ENCODE assay signal across 10 cellular contexts in the genomic region with DNA sequence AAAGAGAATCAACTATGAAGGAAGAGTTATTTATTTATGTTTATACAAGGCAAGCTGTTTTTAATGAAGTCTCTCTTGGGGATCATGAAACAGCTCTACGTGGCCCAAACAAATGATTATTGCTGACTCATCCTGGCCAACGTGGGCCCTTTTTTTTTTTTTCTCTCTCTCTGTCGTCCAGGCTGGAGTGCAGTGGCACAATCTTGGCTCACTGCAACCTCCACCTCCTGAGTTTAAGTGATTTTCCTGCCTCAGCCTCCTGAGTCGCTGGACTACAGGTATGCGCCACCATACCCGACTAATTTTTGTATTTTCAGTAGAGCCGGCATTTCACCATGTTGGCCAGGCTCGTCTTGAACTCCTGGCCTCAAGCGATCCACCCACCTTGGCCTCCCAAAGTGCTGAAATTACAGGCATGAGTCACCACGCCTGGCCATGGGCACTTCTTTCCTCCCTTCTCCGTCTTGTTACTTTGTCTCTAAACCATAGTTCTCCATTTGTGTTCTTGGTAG.
DNase-seq lines count a peak whose midpoint lies in the region; ATAC-seq and TF ChIP-seq lines count a peak whose summit lies in the region.
"Had no signal": no experiment of that assay in that cellular context is flagged by ENCODE, and none has a peak within 500 bp of the region (broad histone marks: within the 10 kb centered on the region; RNA-seq: fewer than 3 reads in every experiment).

No MANE protein-coding gene starts in this region.

- peaks cover 52% of the 10 kb centered on the region for H3K4me1 Mint-ChIP-seq in osteocyte (ENCODE audit: unreplicated experiment)

- no peaks in the 10 kb centered on the region for H3K36me3 Mint-ChIP-seq in osteocyte (ENCODE audit: unreplicated experiment)

- H3K27me3 Mint-ChIP-seq in osteocyte (ENCODE audit: unreplicated experiment), result no peaks in the 10 kb centered on the region

- ATAC-seq in GM21360 (IDR thresholded peaks at IDR 0.05; ENCODE audit: unreplicated experiment), result no peak
- ATAC-seq in HG02759 (IDR thresholded peaks at IDR 0.05; ENCODE audit: unreplicated experiment), result no peak
- ATAC-seq in GM21381 (IDR thresholded peaks at IDR 0.05; ENCODE audit: unreplicated experiment), result no peak

- H3K9me3 Mint-ChIP-seq in osteocyte (ENCODE audit: unreplicated experiment), result no peaks in the 10 kb centered on the region

- no peak overlapping the region for H3K4me3 Mint-ChIP-seq in osteocyte (ENCODE audit: unreplicated experiment)
- H3K4me3 Mint-ChIP-seq: nephron progenitor cell had no signal

- H3K4me3 ChIP-seq in astrocyte of the cerebellum (ENCODE audit: low read depth, low read length), result no peak overlapping the region

- TF ChIP-seq CTCF in astrocyte of the cerebellum (IDR thresholded peaks at IDR 0.05; ENCODE audit: low read depth, low read length, missing control alignments) (no peak), osteocyte (IDR thresholded peaks at IDR 0.05) (no peak)

- H3K27ac Mint-ChIP-seq in osteocyte (ENCODE audit: unreplicated experiment), result peak overlapping the region; percentile 66
- H3K27ac Mint-ChIP-seq: nephron progenitor cell had no signal

- in situ Hi-C loops in astrocyte of the cerebellum (cut with HindIII; ENCODE audit: low sequenced_read_pairs), result no loop called here

- peak; percentile 82 for DNase-seq in EH (ENCODE audit: low read depth)
- peak; percentile 85 for DNase-seq in M059J (ENCODE audit: low read depth)
- peak; percentile 5 for DNase-seq in astrocyte of the cerebellum (ENCODE audit: low read depth)
- DNase-seq in osteocyte (ENCODE audit: extremely low spot score, unreplicated experiment), result no peak
- DNase-seq: activated naive CD4-positive, alpha-beta T cell treated with Interleukin-2 at 50 U/mL for 16 hours; effector memory CD4-positive, alpha-beta T cell; nephron progenitor cell had no signal
